Comparison of ENCODE assay signal across 6 cellular contexts in genomic region chr5:163731256-163731655, GRCh38.
"Had no signal": no experiment of that assay in that cellular context is flagged by ENCODE, and none has a peak within 500 bp of the region (broad histone marks: within the 10 kb centered on the region; RNA-seq: fewer than 3 reads in every experiment).

No MANE protein-coding gene starts in this region.

- DNase-seq: H9, HCEC 1CT had no signal

- H2AFZ ChIP-seq: GM23338 had no signal

- H3K27ac Mint-ChIP-seq: GM23338, H9, IgD-negative memory B cell had no signal

- H3K4me3 Mint-ChIP-seq: GM23338, H9, IgD-negative memory B cell had no signal

- H3K9me3 Mint-ChIP-seq: GM23338, H9 had no signal

- H3K4me3 ChIP-seq: GM23338 had no signal

- ATAC-seq: GM23338, HepG2 had no signal

- H3K4me2 ChIP-seq: GM23338 had no signal

- H3K27ac ChIP-seq: HL-60 had no signal

- H3K4me1 Mint-ChIP-seq: GM23338 had no signal
